In the genomic region with DNA sequence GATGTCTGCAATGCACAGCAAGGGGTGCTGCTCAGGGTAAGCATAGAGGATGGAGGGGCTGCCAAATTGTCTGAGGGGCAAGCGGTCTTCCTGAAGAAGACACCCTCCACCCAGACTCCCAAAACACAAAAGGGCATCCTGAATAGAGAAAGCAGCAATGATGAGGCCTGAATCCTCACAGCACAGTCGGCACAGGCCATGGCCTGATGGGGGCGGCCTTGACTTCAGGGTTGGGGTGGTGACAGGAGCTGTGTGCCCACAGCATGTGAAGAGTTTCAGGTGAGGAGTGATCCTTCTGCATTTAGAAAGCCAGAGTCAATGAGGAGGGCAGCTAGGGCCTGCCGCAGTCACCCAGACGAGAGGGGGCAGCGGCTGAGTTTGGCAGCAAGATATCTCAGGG, we compare ENCODE assay signal across 18 cellular contexts.
"Had no signal": no experiment of that assay in that cellular context is flagged by ENCODE, and none has a peak within 500 bp of the region (broad histone marks: within the 10 kb centered on the region; RNA-seq: fewer than 3 reads in every experiment).

No MANE protein-coding gene starts in this region.

- H3K36me3 ChIP-seq: cardiac muscle cell, left ventricle myocardium inferior, right lobe of liver, transverse colon had no signal

- H3K27me3 ChIP-seq: body of pancreas, cardiac muscle cell, right lobe of liver, transverse colon had no signal

- H3K27ac ChIP-seq: body of pancreas, cardiac muscle cell, right lobe of liver, skin epidermis, transverse colon had no signal

- ATAC-seq: activated naive CD8-positive, alpha-beta T cell treated with anti-CD3 and anti-CD28 coated beads, Interleukin-2, amount 50 U/mL, for 24 hours; body of pancreas; naive thymus-derived CD4-positive, alpha-beta T cell; stimulated activated memory B cell treated with anti-CD40 and anti-IgM and Interleukin-4, amounts not matched to agents 10 μg/mL and 1 μg/mL and 100 μg/mL, for 72 hours had no signal

- H3K4me3 ChIP-seq: body of pancreas, cardiac muscle cell, left ventricle myocardium inferior, right lobe of liver, skin epidermis, transverse colon had no signal

- H3K9me3 ChIP-seq: body of pancreas, left ventricle myocardium inferior, right lobe of liver, transverse colon had no signal

- DNase-seq: activated CD4-positive, alpha-beta memory T cell treated with anti-CD3 and anti-CD28 coated beads, Interleukin-2, amount 10 ng/mL, durations not matched to agents 7 days and 5 days; activated CD4-positive, alpha-beta T cell treated with anti-CD3 and anti-CD28 coated beads, Interleukin-2, amount 10 ng/mL, durations not matched to agents 24 days and 14 days; activated CD4-positive, CD25-positive, alpha-beta regulatory T cell; activated effector memory CD4-positive, alpha-beta T cell treated with anti-CD3 and anti-CD28 coated beads, Interleukin-2, amount 50 U/mL, for 16 hours; activated naive CD4-positive, alpha-beta T cell treated with anti-CD3 and anti-CD28 coated beads, Interleukin-2, amount 10 ng/mL, durations not matched to agents 7 days and 5 days; activated naive CD8-positive, alpha-beta T cell treated with anti-CD3 and anti-CD28 coated beads, Interleukin-2, amount 50 U/mL, for 24 hours; anterior cingulate cortex; body of pancreas; cortex of kidney; left ventricle myocardium inferior; naive thymus-derived CD4-positive, alpha-beta T cell; occipital lobe; right lobe of liver; T1000; transverse colon had no signal

- H3K4me1 ChIP-seq: body of pancreas, right lobe of liver, transverse colon had no signal
